Comparison of ENCODE assay signal across 8 cellular contexts in genomic region chr4:147617841-147618421, GRCh38. TPM values are rescaled to one million over a fixed set of nuclear protein-coding genes. Genes with fewer than 3 reads are reported as not detected.
A peak's percentile ranks its signal among the peaks of the same experiment; 100 is the strongest.
DNase-seq lines count a peak whose midpoint lies in the region; ATAC-seq and TF ChIP-seq lines count a peak whose summit lies in the region.

No MANE protein-coding gene starts in this region.

- peak overlapping the region; percentile 95 for H3K4me3 Mint-ChIP-seq in activated naive CD8-positive, alpha-beta T cell

- H3K36me3 Mint-ChIP-seq in activated naive CD8-positive, alpha-beta T cell = peaks cover 7% of the 10 kb centered on the region

- H3K27ac Mint-ChIP-seq in activated naive CD8-positive, alpha-beta T cell = peak overlapping the region; percentile 90

- DNase-seq in activated T-cell treated with anti-CD3 and anti-CD28 coated beads for 1 hour (ENCODE audit: low read depth) (peak; percentile 5), activated T-cell treated with anti-CD3 and anti-CD28 coated beads for 4 hours (no peak), kidney tubule cell (ENCODE audit: low spot score) (peak; percentile 13), thoracic aorta (ENCODE audit: low spot score) (no peak), NCI-H446 (lab: John Stamatoyannopoulos, UW) (no peak)
- DNase-seq in stimulated activated CD4-positive, alpha-beta T cell treated with anti-CD3 and anti-CD28 coated beads, Interleukin-4, amount 100 ng/mL, for 4 hours = no peak

- peaks cover 3% of the 10 kb centered on the region for H3K36me3 ChIP-seq in thoracic aorta

- H3K9me3 Mint-ChIP-seq in activated naive CD8-positive, alpha-beta T cell (ENCODE audit: low read depth) = no peaks in the 10 kb centered on the region

- peak overlapping the region; percentile 62 to 75 for H3K27ac ChIP-seq in thoracic aorta

- peak; percentile 8 for ATAC-seq in HG03103 (IDR thresholded peaks at IDR 0.05; ENCODE audit: low read depth, unreplicated experiment)
- ATAC-seq in thoracic aorta (ENCODE audit: insufficient number of reproducible peaks, low FRiP score, low read depth) = no peak

- H3K27me3 Mint-ChIP-seq in activated naive CD8-positive, alpha-beta T cell = peaks cover 3% of the 10 kb centered on the region

- peak overlapping the region; percentile 94 for H3K4me3 ChIP-seq in thoracic aorta

- H3K4me1 ChIP-seq in thoracic aorta (ENCODE audit: control insufficient read depth in 1 of 2, low read depth in 2 of 2) = peaks cover 22 to 42% of the 10 kb centered on the region in 2 donors

- no peak for TF ChIP-seq CTCF in thoracic aorta (IDR thresholded peaks at IDR 0.05)

- H3K27me3 ChIP-seq in thoracic aorta (replicated peaks; ENCODE audit: insufficient read depth) = no peaks in the 10 kb centered on the region

- peaks cover 36% of the 10 kb centered on the region for H3K4me1 Mint-ChIP-seq in activated naive CD8-positive, alpha-beta T cell (ENCODE audit: low read depth)

- H3K9me3 ChIP-seq in thoracic aorta = no peaks in the 10 kb centered on the region

RNA-seq across cellular contexts. Expression of gene TMEM184C, which starts 0.7 kb away (rescaled TPM):
- total RNA-seq in thoracic aorta = 10 to 100 TPM; 23.2 to 30.2 TPM

Comparison
In these comparisons a context has a peak if more than half of its experiments do, and no peak if none do; other contexts are left out.
1. DNase-seq: peak in activated T-cell treated with anti-CD3 and anti-CD28 coated beads for 1 hour (single experiment) and kidney tubule cell (single experiment); none in activated T-cell treated with anti-CD3 and anti-CD28 coated beads for 4 hours (single experiment), thoracic aorta (single experiment), NCI-H446 (0 of 2) and stimulated activated CD4-positive, alpha-beta T cell treated with anti-CD3 and anti-CD28 coated beads, Interleukin-4, amount 100 ng/mL, for 4 hours (0 of 2).